ENCODE assay signal across 1 cellular context in genomic region chr16:79870016-79870886, GRCh38.
TF ChIP-seq lines count a peak whose summit lies in the region.

No MANE protein-coding gene starts in this region.

TF ChIP-seq in K562, 482 proteins besides CTCF, POLR2A, EP300 and RAD21 (continued from another document and continues in another):
- TF ChIP-seq BRD4 (IDR thresholded peaks at IDR 0.05) (peak; percentile 47; the same call in 1 of the 2 replicates), STAG1 (CRISPR knock-in tag; IDR thresholded peaks at IDR 0.05; ENCODE audit: borderline replicate concordance) (no peak), ESRRB (CRISPR knock-in tag; IDR thresholded peaks at IDR 0.05; ENCODE audit: borderline replicate concordance) (no peak), RBBP5 (IDR thresholded peaks at IDR 0.05; ENCODE audit: borderline replicate concordance, insufficient read depth, low read length, poor library complexity, severe bottlenecking) (peak; percentile 15), FOS (IDR thresholded peaks at IDR 0.05; ENCODE audit: extremely low read depth, insufficient read length) (no peak), SMAD3 (CRISPR knock-in tag; conservative IDR thresholded peaks at IDR 0.05) (no peak), HDAC1 (IDR thresholded peaks at IDR 0.05) (no peak), ZNF668 (CRISPR knock-in tag; IDR thresholded peaks at IDR 0.05) (no peak), TEAD1 (CRISPR knock-in tag; IDR thresholded peaks at IDR 0.05) (no peak), SAFB (IDR thresholded peaks at IDR 0.05; ENCODE audit: borderline replicate concordance, low read depth, low read length) (no peak), U2AF1 (optimal IDR thresholded peaks at IDR 0.05; ENCODE audit: low read depth, low read length) (no peak), HES1 (IDR thresholded peaks at IDR 0.05; ENCODE audit: low read depth) (no peak), TFE3 (CRISPR knock-in tag; IDR thresholded peaks at IDR 0.05) (no peak), CHD2 (IDR thresholded peaks at IDR 0.05; ENCODE audit: low read depth, low read length) (no peak), SRSF7 (optimal IDR thresholded peaks at IDR 0.05; ENCODE audit: low read depth, low read length) (no peak), ZMIZ1 (IDR thresholded peaks at IDR 0.05; ENCODE audit: low read depth in 2 of 2, low read length in 2 of 2) (no peak), MLLT1 (IDR thresholded peaks at IDR 0.05) (no peak), ARID1B (IDR thresholded peaks at IDR 0.05) (no peak), ZNF444 (CRISPR knock-in tag; IDR thresholded peaks at IDR 0.05) (no peak), TAF15 (IDR thresholded peaks at IDR 0.05; ENCODE audit: low read depth, low read length) (no peak), HNRNPK (IDR thresholded peaks at IDR 0.05; ENCODE audit: low read depth, low read length, poor library complexity, severe bottlenecking) (no peak), THAP7 (CRISPR knock-in tag; IDR thresholded peaks at IDR 0.05) (no peak), KDM4B (IDR thresholded peaks at IDR 0.05; ENCODE audit: borderline replicate concordance in 2 of 2, low read depth in 1 of 2) (0 out of 4 replicates have a peak, but pooled peaks of 1 of the 2 experiments have one; percentile 29), FOXP1 (CRISPR knock-in tag; IDR thresholded peaks at IDR 0.05) (no peak), ZBTB11 (CRISPR knock-in tag; IDR thresholded peaks at IDR 0.05) (no peak), ELK3 (CRISPR knock-in tag; IDR thresholded peaks at IDR 0.05) (no peak), RNF2 (IDR thresholded peaks at IDR 0.05) (no peak), NCOA2 (IDR thresholded peaks at IDR 0.05; ENCODE audit: partially characterized antibody in 2 of 2) (no peak), SRSF9 (IDR thresholded peaks at IDR 0.05; ENCODE audit: borderline replicate concordance, low read depth, low read length) (no peak), MBD2 (IDR thresholded peaks at IDR 0.05; ENCODE audit: borderline replicate concordance, low read depth) (0 out of 2 replicates have a peak, but pooled peaks have one; percentile 8), E4F1 (CRISPR knock-in tag; IDR thresholded peaks at IDR 0.05; ENCODE audit: borderline replicate concordance) (no peak), TRIM25 (IDR thresholded peaks at IDR 0.05; ENCODE audit: borderline replicate concordance) (no peak), ZKSCAN8 (CRISPR knock-in tag; IDR thresholded peaks at IDR 0.05) (no peak), PTRF (tag; IDR thresholded peaks at IDR 0.05) (no peak), MTA3 (IDR thresholded peaks at IDR 0.05; ENCODE audit: borderline replicate concordance) (no peak), EWSR1 (IDR thresholded peaks at IDR 0.05; ENCODE audit: borderline replicate concordance, low read depth, partially characterized antibody) (no peak), JUND (IDR thresholded peaks at IDR 0.05; ENCODE audit: borderline replicate concordance, low read depth, low read length) (no peak), JUND (tag; IDR thresholded peaks at IDR 0.05; ENCODE audit: borderline replicate concordance, low read depth, low read length) (0 out of 3 replicates have a peak, but pooled peaks have one; percentile 10), RFX7 (CRISPR knock-in tag; IDR thresholded peaks at IDR 0.05) (no peak), CREB1 (IDR thresholded peaks at IDR 0.05) (no peak), CREB1 (CRISPR knock-in tag; IDR thresholded peaks at IDR 0.05) (no peak), CEBPZ (IDR thresholded peaks at IDR 0.05; ENCODE audit: borderline replicate concordance, low read depth, low read length) (no peak)
